In genomic region chr1:75932304-75932703, GRCh38 we compare ENCODE assay signal across 4 cellular contexts. TPM values are rescaled to one million over a fixed set of nuclear protein-coding genes. Genes with fewer than 3 reads are reported as not detected.
"Had no signal": no experiment of that assay in that cellular context is flagged by ENCODE, and none has a peak within 500 bp of the region (broad histone marks: within the 10 kb centered on the region; RNA-seq: fewer than 3 reads in every experiment).

TSS of gene ASB17 (minus strand) at chr1:75932404. CDS start at chr1:75932291, 113 bp downstream.

- ATAC-seq: GM12878 had no signal

- DNase-seq: GDM1, GF-D8 had no signal

- H3K4me3 ChIP-seq: GM12878 had no signal

RNA-seq across cellular contexts. Expression of gene ASB17, which starts in this region (rescaled TPM):
- total RNA-seq: G401, GM12878 had no signal
